Comparison of ENCODE assay signal across 8 cellular contexts in the genomic region with DNA sequence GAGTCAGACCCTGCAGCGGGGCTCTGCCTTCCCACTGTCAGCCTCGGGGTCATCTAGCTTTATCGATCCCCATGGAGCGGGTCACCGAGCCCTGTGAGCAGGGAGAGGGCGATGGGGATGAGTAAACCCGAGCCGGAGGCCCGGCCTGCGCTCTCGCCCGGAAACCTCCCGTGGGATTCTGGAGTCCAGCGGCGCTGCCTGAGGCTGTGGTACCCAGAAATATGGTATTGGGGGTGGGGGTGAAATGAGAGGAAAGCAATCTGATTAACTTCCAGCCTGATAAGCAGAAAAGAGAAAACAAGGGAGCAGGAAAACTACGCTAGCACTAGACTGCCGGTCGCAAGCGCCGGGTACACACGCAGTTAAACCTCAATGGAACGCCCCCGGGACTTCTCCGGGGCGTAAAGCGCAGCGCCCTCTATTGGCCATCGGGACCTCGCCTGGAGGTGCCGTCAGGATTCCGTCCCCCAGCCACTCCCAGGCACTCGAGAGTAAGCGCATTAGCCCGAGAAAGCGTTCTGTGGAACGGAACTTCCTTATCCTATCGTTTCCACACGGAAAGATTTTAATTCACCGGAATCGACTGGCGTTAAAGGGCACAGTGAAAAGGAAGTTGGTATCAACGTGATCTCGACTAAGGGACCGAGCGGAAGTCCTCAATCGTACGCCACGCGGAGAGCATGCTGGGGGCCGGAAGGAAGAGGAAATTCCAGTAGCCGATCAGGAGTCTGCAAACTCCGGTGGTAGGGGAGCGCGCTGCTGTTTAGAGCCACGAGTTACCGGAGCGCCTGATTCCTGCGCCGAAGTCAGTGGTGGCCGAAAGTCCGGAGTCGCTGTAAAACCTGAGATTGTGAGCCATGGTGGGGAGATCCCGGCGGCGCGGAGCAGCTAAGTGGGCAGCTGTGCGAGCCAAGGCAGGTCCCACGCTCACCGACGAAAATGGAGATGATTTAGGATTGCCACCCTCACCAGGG. TPM values are rescaled to one million over a fixed set of nuclear protein-coding genes. Genes with fewer than 3 reads are reported as not detected.
DNase-seq lines count a peak whose midpoint lies in the region; ATAC-seq and TF ChIP-seq lines count a peak whose summit lies in the region.

Gene UTP3 (plus strand): TSS at position 712 of the 974 bp plus-strand sequence. CDS start 146 bp downstream, at position 858.

- H3K4me3 ChIP-seq in thoracic aorta = peak within 1 kb of the TSS; percentile 94

- no peaks in the 10 kb centered on the region for H3K9me3 Mint-ChIP-seq in activated naive CD4-positive, alpha-beta T cell treated with anti-CD3 and anti-CD28 coated beads, Interleukin-2, amount 50 U/mL, for 72 hours

- no peaks in the 10 kb centered on the region for H3K27me3 ChIP-seq in thoracic aorta (replicated peaks; ENCODE audit: insufficient read depth)

- TF ChIP-seq CTCF in GM10248 (IDR thresholded peaks at IDR 0.05; ENCODE audit: control extremely low read depth, extremely low read depth, low read depth, missing control alignments) = peak; percentile 95
- peak in 1 of 3 donors; percentile 80 for TF ChIP-seq CTCF in omental fat pad (IDR thresholded peaks at IDR 0.05)
- peak; percentile 89 for TF ChIP-seq CTCF in thoracic aorta (IDR thresholded peaks at IDR 0.05)

- H3K9me3 ChIP-seq in thoracic aorta = no peaks in the 10 kb centered on the region

- DNase-seq in GM10248 (ENCODE audit: extremely low spot score) (peak; percentile 87), NCI-H1048 (lab: John Stamatoyannopoulos, UW) (peak; percentile 94), glomerular endothelial cell (ENCODE audit: extremely low read depth, low read depth, low spot score) (peak; percentile 99), omental fat pad (ENCODE audit: low spot score) (peak; percentile 66), thoracic aorta (ENCODE audit: low spot score) (peak; percentile 80)
- DNase-seq in activated naive CD4-positive, alpha-beta T cell treated with anti-CD3 and anti-CD28 coated beads, Interleukin-2, amount 50 U/mL, for 72 hours (ENCODE audit: low spot score in 2 of 2) = peak; percentile 89 to 94

- POLR2A ChIA-PET in GM10248 (lab: Yijun Ruan, JAX) = no interaction called here

- peak within 1 kb of the TSS; percentile 98 to 99 for H3K27ac ChIP-seq in thoracic aorta

- peak; percentile 92 for ATAC-seq in HG02571 (IDR thresholded peaks at IDR 0.05; ENCODE audit: unreplicated experiment)
- ATAC-seq in SK-N-SH treated with all-trans-retinoic acid at 6 μM for 48 hours = peak; percentile 98
- peak; percentile 88 to 93 for ATAC-seq in activated naive CD4-positive, alpha-beta T cell treated with anti-CD3 and anti-CD28 coated beads, Interleukin-2, amount 50 U/mL, for 72 hours
- peak; percentile 98 for ATAC-seq in omental fat pad (ENCODE audit: low FRiP score)
- ATAC-seq in thoracic aorta (ENCODE audit: insufficient number of reproducible peaks, low FRiP score, low read depth) = peak; percentile 97

- CTCF ChIA-PET in GM10248 (lab: Yijun Ruan, JAX) = interaction anchor here (0.6 to 4.1 kb wide), 30 partner anchors 8 to 387 kb away, joined by 3 to 47 read pairs (median 4); partner anchors contain the start of gene ENAM

- H3K36me3 Mint-ChIP-seq in activated naive CD4-positive, alpha-beta T cell treated with anti-CD3 and anti-CD28 coated beads, Interleukin-2, amount 50 U/mL, for 72 hours = peaks cover 25 to 26% of the 10 kb centered on the region in 2 donors

- peak within 1 kb of the TSS; percentile 94 to 100 for H3K27ac Mint-ChIP-seq in activated naive CD4-positive, alpha-beta T cell treated with anti-CD3 and anti-CD28 coated beads, Interleukin-2, amount 50 U/mL, for 72 hours

- peaks cover 9 to 34% of the 10 kb centered on the region in 2 donors for H3K4me1 ChIP-seq in thoracic aorta (ENCODE audit: control insufficient read depth in 1 of 2, low read depth in 2 of 2)

- H3K36me3 ChIP-seq in thoracic aorta = no peaks in the 10 kb centered on the region

TF ChIP-seq in SK-N-SH treated with all-trans-retinoic acid at 6 μM for 48 hours, 23 proteins besides CTCF, POLR2A, EP300 and RAD21 (continues in another document):
- TF ChIP-seq TCF4 (CRISPR knock-in tag; IDR thresholded peaks at IDR 0.05; ENCODE audit: borderline replicate concordance) (no peak; the same call in 1 of the 2 replicates), TOX (CRISPR knock-in tag; IDR thresholded peaks at IDR 0.05; ENCODE audit: borderline replicate concordance) (no peak), PPARA (CRISPR knock-in tag; IDR thresholded peaks at IDR 0.05; ENCODE audit: borderline replicate concordance) (no peak), ZNF70 (CRISPR knock-in tag; IDR thresholded peaks at IDR 0.05) (no peak), OSR1 (CRISPR knock-in tag; IDR thresholded peaks at IDR 0.05) (no peak), BACH2 (CRISPR knock-in tag; IDR thresholded peaks at IDR 0.05; ENCODE audit: borderline replicate concordance) (no peak), ARNTL (CRISPR knock-in tag; IDR thresholded peaks at IDR 0.05; ENCODE audit: borderline replicate concordance, low read depth) (no peak), RARB (CRISPR knock-in tag; IDR thresholded peaks at IDR 0.05) (no peak), CSDC2 (CRISPR knock-in tag; IDR thresholded peaks at IDR 0.05) (no peak), ESRRG (CRISPR knock-in tag; IDR thresholded peaks at IDR 0.05) (no peak), CSRNP3 (CRISPR knock-in tag; IDR thresholded peaks at IDR 0.05) (no peak), ISL1 (CRISPR knock-in tag; IDR thresholded peaks at IDR 0.05) (no peak), ZFP30 (CRISPR knock-in tag; IDR thresholded peaks at IDR 0.05) (no peak), ZFP3 (CRISPR knock-in tag; IDR thresholded peaks at IDR 0.05) (no peak; the same call in 1 of the 2 replicates), SNAI2 (CRISPR knock-in tag; IDR thresholded peaks at IDR 0.05) (no peak), POU6F1 (CRISPR knock-in tag; IDR thresholded peaks at IDR 0.05; ENCODE audit: borderline replicate concordance, low read depth) (no peak), TSHZ2 (CRISPR knock-in tag; IDR thresholded peaks at IDR 0.05) (no peak)

RNA-seq across cellular contexts. Expression of gene UTP3, which starts in this region (rescaled TPM):
- 10 to 100 TPM; 19.3 to 31.6 TPM for total RNA-seq in activated naive CD4-positive, alpha-beta T cell treated with anti-CD3 and anti-CD28 coated beads, Interleukin-2, amount 50 U/mL, for 72 hours
- total RNA-seq in glomerular endothelial cell (21.8 and 25.6 TPM in 2 replicates), omental fat pad (10 to 100 TPM; 20.7 to 67.5 (median 26.5) TPM), thoracic aorta (10 to 100 TPM; 15.2 to 32.6 TPM)

Comparison
In these comparisons a context has a peak if more than half of its experiments do, and no peak if none do; other contexts are left out.
1. Peak in every context shown above with its lines: DNase-seq, ATAC-seq, H3K4me3 ChIP-seq and H3K27ac ChIP-seq.